Comparison of ENCODE assay signal across 25 cellular contexts in the genomic region with DNA sequence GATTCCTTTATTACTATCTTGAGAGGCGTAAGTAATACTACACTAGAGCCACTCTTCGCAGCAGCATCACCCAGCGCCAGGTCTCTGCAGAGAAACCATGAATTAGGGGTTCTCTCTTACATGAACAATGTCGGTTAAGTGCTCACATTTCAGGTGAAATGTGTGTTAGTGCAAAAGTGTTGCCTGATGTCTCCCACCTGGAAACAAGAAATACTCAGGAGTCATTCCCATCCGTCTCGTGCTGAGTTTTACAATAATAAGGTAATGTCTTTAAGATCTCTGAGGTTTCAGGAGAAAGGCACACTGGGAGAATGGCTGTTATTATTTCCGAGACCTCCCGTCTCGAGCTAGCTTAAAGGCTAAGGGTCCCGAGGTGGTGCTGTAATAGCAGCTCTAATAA.
DNase-seq lines count a peak whose midpoint lies in the region; ATAC-seq, FAIRE-seq and TF ChIP-seq lines count a peak whose summit lies in the region.
"Had no signal": no experiment of that assay in that cellular context is flagged by ENCODE, and none has a peak within 500 bp of the region (broad histone marks: within the 10 kb centered on the region; RNA-seq: fewer than 3 reads in every experiment).

No MANE protein-coding gene starts in this region.

- no TSS peak for BruUV-seq in K562 (replicated peaks; lab: Mats Ljungman, UMichigan)

- POLR2A ChIA-PET in K562 (lab: Yijun Ruan, JAX): interaction anchor here (0.6 kb wide), 1 partner anchor 353 kb away, joined by 4 read pairs; no protein-coding TSS in a partner anchor

- no peaks in the 10 kb centered on the region for H3K36me3 Mint-ChIP-seq in activated T-cell treated with anti-CD3 and anti-CD28 coated beads, Interleukin-2, amount 50 U/mL, for 4 hours (ENCODE audit: insufficient read depth)
- H3K36me3 Mint-ChIP-seq: CD4-positive, alpha-beta memory T cell; CD4-positive, CD25-positive, alpha-beta regulatory T cell; CD8-positive, alpha-beta memory T cell had no signal

- peak; percentile 55 for DNase-seq in NCI-H2227 (lab: John Stamatoyannopoulos, UW; ENCODE audit: unreplicated experiment)
- DNase-seq in K562 (ENCODE audit: extremely low read depth in 1 of 4, low spot score in 3 of 4): no peak
- peak; percentile 51 for DNase-seq in osteoblast (ENCODE audit: insufficient read length, low spot score, missing footprints)
- DNase-seq in hippocampal formation (lab: John Stamatoyannopoulos, UW): no peak
- no peak for DNase-seq in activated T-cell treated with anti-CD3 and anti-CD28 coated beads, Interleukin-2, amount 50 U/mL, for 4 hours
- DNase-seq in NOMO-1 treated with DMSO at 0.1 percent for 48 hours (lab: John Stamatoyannopoulos, UW; ENCODE audit: unreplicated experiment): no peak
- DNase-seq: 8988T; ACHN; BE2C; C1 segment of cervical spinal cord; CD4-positive, alpha-beta memory T cell; CD4-positive, CD25-positive, alpha-beta regulatory T cell; CD8-positive, alpha-beta memory T cell; COR-L47; DMS 273 treated with DMSO at 0.1 percent for 48 hours; DMS153; DMS53; DMS79 treated with DMSO at 0.1 percent for 48 hours; GF-D8 had no signal

- H3K4me1 Mint-ChIP-seq in activated T-cell treated with anti-CD3 and anti-CD28 coated beads, Interleukin-2, amount 50 U/mL, for 4 hours (ENCODE audit: low read depth): no peaks in the 10 kb centered on the region
- H3K4me1 Mint-ChIP-seq: CD4-positive, alpha-beta memory T cell; CD4-positive, CD25-positive, alpha-beta regulatory T cell; CD8-positive, alpha-beta memory T cell had no signal

- CTCF ChIA-PET in K562 (lab: Yijun Ruan, JAX; ENCODE audit: low intra/inter-chr PET ratio): no interaction called here

- 55% methylated on average over 10 of the region's 10 CpGs for WGBS in K562 (ENCODE audit: insufficient coverage, low coverage, missing lambda C conversion rate)

- TF ChIP-seq POLR2A in K562 (conservative IDR thresholded peaks at IDR 0.05): no peak

- no peak overlapping the region for H3K4me3 ChIP-seq in K562
- H3K4me3 ChIP-seq in osteoblast (ENCODE audit: insufficient read depth, low read length): no peak overlapping the region
- H3K4me3 ChIP-seq: BLaER1 had no signal

- FAIRE-seq in K562 (lab: Jason Lieb, UNC): no peak
- FAIRE-seq: A204.1, G401.6, GM12891 had no signal

- no peaks in the 10 kb centered on the region for H3K9me1 ChIP-seq in K562 (ENCODE audit: control insufficient read depth, insufficient read depth, low read length)

- no peaks in the 10 kb centered on the region; a peak in 1 of 5 replicates for H3K4me1 ChIP-seq in K562 (replicated peaks in 1 of 2; ENCODE audit: control insufficient read depth in 2 of 2, insufficient read depth in 2 of 2, low read length in 2 of 2)
- H3K4me1 ChIP-seq in osteoblast (ENCODE audit: insufficient read depth, low read length): no peaks in the 10 kb centered on the region
- H3K4me1 ChIP-seq: BE2C, BLaER1 had no signal

- H3K36me3 ChIP-seq in K562 (ENCODE audit: control insufficient read depth, insufficient read depth, low read length) (no peaks in the 10 kb centered on the region), osteoblast (ENCODE audit: insufficient read depth, low read length) (no peaks in the 10 kb centered on the region)
- H3K36me3 ChIP-seq: BE2C, BLaER1 had no signal

- H3K79me2 ChIP-seq in K562 (ENCODE audit: control insufficient read depth, insufficient read depth, low read length): no peaks in the 10 kb centered on the region
- no peaks in the 10 kb centered on the region for H3K79me2 ChIP-seq in osteoblast (ENCODE audit: insufficient read depth, low read length)

- no peak for TF ChIP-seq RAD21 in K562 (CRISPR knock-in tag; conservative IDR thresholded peaks at IDR 0.05 in 1 of 2, IDR thresholded peaks at IDR 0.05 in 1 of 2)

- H3K9me3 Mint-ChIP-seq in activated T-cell treated with anti-CD3 and anti-CD28 coated beads, Interleukin-2, amount 50 U/mL, for 4 hours: no peaks in the 10 kb centered on the region
- H3K9me3 Mint-ChIP-seq: CD8-positive, alpha-beta memory T cell had no signal

- no peaks in the 10 kb centered on the region for H4K20me1 ChIP-seq in K562 (replicated peaks; ENCODE audit: control insufficient read depth, insufficient read depth, low read length)
- H4K20me1 ChIP-seq in osteoblast (ENCODE audit: insufficient read depth, low read length): no peaks in the 10 kb centered on the region
- H4K20me1 ChIP-seq: BLaER1 had no signal

- H3K4me2 ChIP-seq in K562 (ENCODE audit: insufficient read depth, low read length) (no peak overlapping the region), osteoblast (ENCODE audit: insufficient read depth, low read length) (no peak overlapping the region)
- H3K4me2 ChIP-seq: BLaER1 had no signal

- no peak for TF ChIP-seq CTCF in K562 (IDR thresholded peaks at IDR 0.05 in 2 of 3, conservative IDR thresholded peaks at IDR 0.05 in 1 of 3; ENCODE audit: insufficient read depth in 2 of 3, low read depth in 1 of 3, low read length in 3 of 3)
- no peak for TF ChIP-seq CTCF in osteoblast (IDR thresholded peaks at IDR 0.05; ENCODE audit: extremely low read depth, low read depth, low read length)

- H3K9ac ChIP-seq in K562 (ENCODE audit: insufficient read depth in 1 of 2, low read depth in 2 of 2, low read length in 2 of 2): no peak overlapping the region
- H3K9ac ChIP-seq: BLaER1 had no signal

- TF ChIP-seq EP300 in K562 (IDR thresholded peaks at IDR 0.05; ENCODE audit: low read length): no peak

- intact Hi-C loops in K562 (cut with micrococcal nuclease): no loop called here

- H3K4me3 Mint-ChIP-seq in activated T-cell treated with anti-CD3 and anti-CD28 coated beads, Interleukin-2, amount 50 U/mL, for 4 hours: no peak overlapping the region
- H3K4me3 Mint-ChIP-seq: CD14-positive monocyte; CD4-positive, alpha-beta memory T cell; CD4-positive, CD25-positive, alpha-beta regulatory T cell; CD8-positive, alpha-beta memory T cell had no signal

- H2AFZ ChIP-seq in K562 (ENCODE audit: low read depth, low read length) (peak overlapping the region; percentile 37; the same call in 1 of the 2 replicates), osteoblast (ENCODE audit: low read length) (no peak overlapping the region)

- no peaks in the 10 kb centered on the region for H3K27me3 ChIP-seq in K562 (ENCODE audit: control insufficient read depth in 2 of 2, insufficient read depth in 2 of 2, low read length in 2 of 2)
- H3K27me3 ChIP-seq in osteoblast (ENCODE audit: insufficient read depth, low read length): no peaks in the 10 kb centered on the region
- H3K27me3 ChIP-seq: BE2C, BLaER1 had no signal

- H3K9me3 ChIP-seq in K562 (replicated peaks; ENCODE audit: control insufficient read depth, insufficient read depth, low read depth, low read length) (no peaks in the 10 kb centered on the region), osteoblast (ENCODE audit: low read depth, low read length) (no peaks in the 10 kb centered on the region)
- H3K9me3 ChIP-seq: BE2C, BLaER1 had no signal

- H3K27ac ChIP-seq in K562 (ENCODE audit: extremely low read depth, low read depth, low read length) (no peak overlapping the region), osteoblast (ENCODE audit: low read depth, low read length) (no peak overlapping the region)
- H3K27ac ChIP-seq: BLaER1 had no signal

- no peaks in the 10 kb centered on the region for H3K27me3 Mint-ChIP-seq in activated T-cell treated with anti-CD3 and anti-CD28 coated beads, Interleukin-2, amount 50 U/mL, for 4 hours (ENCODE audit: low read depth)

- in situ Hi-C loops in K562 (cut with MboI): no loop called here

- no peak; the same call in 1 of the 3 replicates for ATAC-seq in K562
- ATAC-seq in activated T-cell treated with anti-CD3 and anti-CD28 coated beads, Interleukin-2, amount 50 U/mL, for 4 hours: no peak
- no peak for ATAC-seq in GM18511 (IDR thresholded peaks at IDR 0.05; ENCODE audit: unreplicated experiment)

TF ChIP-seq in K562, 482 proteins besides CTCF, POLR2A, EP300 and RAD21 (continues in another document):
- TF ChIP-seq ZNF175 (CRISPR knock-in tag; IDR thresholded peaks at IDR 0.05; ENCODE audit: low read depth) (no peak), RBM39 (optimal IDR thresholded peaks at IDR 0.05; ENCODE audit: low read depth, low read length) (no peak), ZNF77 (CRISPR knock-in tag; IDR thresholded peaks at IDR 0.05) (no peak), SMAD2 (IDR thresholded peaks at IDR 0.05; ENCODE audit: low read depth, low read length) (no peak), GABPB1 (CRISPR knock-in tag; IDR thresholded peaks at IDR 0.05) (no peak), ZKSCAN8 (CRISPR knock-in tag; IDR thresholded peaks at IDR 0.05) (no peak), CHCHD3 (CRISPR knock-in tag; IDR thresholded peaks at IDR 0.05) (no peak)
- TF ChIP-seq, protein P1, sequence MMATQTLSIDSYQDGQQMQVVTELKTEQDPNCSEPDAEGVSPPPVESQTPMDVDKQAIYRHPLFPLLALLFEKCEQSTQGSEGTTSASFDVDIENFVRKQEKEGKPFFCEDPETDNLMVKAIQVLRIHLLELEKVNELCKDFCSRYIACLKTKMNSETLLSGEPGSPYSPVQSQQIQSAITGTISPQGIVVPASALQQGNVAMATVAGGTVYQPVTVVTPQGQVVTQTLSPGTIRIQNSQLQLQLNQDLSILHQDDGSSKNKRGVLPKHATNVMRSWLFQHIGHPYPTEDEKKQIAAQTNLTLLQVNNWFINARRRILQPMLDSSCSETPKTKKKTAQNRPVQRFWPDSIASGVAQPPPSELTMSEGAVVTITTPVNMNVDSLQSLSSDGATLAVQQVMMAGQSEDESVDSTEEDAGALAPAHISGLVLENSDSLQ (IDR thresholded peaks at IDR 0.05): no peak
- TF ChIP-seq, protein P2, sequence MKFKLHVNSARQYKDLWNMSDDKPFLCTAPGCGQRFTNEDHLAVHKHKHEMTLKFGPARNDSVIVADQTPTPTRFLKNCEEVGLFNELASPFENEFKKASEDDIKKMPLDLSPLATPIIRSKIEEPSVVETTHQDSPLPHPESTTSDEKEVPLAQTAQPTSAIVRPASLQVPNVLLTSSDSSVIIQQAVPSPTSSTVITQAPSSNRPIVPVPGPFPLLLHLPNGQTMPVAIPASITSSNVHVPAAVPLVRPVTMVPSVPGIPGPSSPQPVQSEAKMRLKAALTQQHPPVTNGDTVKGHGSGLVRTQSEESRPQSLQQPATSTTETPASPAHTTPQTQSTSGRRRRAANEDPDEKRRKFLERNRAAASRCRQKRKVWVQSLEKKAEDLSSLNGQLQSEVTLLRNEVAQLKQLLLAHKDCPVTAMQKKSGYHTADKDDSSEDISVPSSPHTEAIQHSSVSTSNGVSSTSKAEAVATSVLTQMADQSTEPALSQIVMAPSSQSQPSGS (CRISPR knock-in tag; IDR thresholded peaks at IDR 0.05): no peak
- TF ChIP-seq, protein P3, sequence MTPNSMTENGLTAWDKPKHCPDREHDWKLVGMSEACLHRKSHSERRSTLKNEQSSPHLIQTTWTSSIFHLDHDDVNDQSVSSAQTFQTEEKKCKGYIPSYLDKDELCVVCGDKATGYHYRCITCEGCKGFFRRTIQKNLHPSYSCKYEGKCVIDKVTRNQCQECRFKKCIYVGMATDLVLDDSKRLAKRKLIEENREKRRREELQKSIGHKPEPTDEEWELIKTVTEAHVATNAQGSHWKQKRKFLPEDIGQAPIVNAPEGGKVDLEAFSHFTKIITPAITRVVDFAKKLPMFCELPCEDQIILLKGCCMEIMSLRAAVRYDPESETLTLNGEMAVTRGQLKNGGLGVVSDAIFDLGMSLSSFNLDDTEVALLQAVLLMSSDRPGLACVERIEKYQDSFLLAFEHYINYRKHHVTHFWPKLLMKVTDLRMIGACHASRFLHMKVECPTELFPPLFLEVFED (CRISPR knock-in tag; conservative IDR thresholded peaks at IDR 0.05): no peak

Comparison
In these comparisons a context has a peak if more than half of its experiments do, and no peak if none do; other contexts are left out.
1. DNase-seq: peak in NCI-H2227 (single experiment) and osteoblast (single experiment); none in K562 (0 of 4), hippocampal formation (0 of 2), activated T-cell treated with anti-CD3 and anti-CD28 coated beads, Interleukin-2, amount 50 U/mL, for 4 hours (single experiment) and NOMO-1 treated with DMSO at 0.1 percent for 48 hours (single experiment).